In the genomic region with DNA sequence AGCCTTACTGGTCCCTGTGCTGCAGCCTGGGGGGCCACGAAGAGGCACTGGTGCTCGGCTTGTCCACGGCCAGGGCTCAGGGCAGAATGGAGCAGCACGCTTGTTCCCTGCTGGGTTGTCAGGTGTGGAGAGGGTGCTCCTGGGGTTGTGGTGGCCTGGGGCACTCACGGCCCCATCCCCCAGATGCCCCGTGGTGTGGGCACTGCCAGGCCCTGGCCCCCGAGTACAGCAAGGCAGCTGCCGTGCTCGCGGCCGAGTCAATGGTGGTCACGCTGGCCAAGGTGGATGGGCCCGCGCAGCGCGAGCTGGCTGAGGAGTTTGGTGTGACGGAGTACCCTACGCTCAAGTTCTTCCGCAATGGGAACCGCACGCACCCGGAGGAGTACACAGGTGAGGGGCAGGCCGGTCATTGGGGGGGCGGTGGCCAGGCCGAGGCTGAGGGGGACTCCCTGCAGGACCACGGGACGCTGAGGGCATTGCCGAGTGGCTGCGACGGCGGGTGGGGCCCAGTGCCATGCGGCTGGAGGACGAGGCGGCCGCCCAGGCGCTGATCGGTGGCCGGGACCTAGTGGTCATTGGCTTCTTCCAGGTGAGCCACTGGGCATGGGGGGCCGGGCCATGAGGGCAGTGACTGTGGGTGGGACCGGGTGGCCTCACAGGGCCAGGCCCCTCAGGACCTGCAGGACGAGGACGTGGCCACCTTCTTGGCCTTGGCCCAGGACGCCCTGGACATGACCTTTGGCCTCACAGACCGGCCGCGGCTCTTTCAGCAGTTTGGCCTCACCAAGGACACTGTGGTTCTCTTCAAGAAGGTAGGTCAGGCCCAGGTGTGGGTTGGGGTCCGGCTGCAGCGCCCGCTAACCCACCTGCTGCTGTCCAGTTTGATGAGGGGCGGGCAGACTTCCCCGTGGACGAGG, we compare ENCODE assay signal across 24 cellular contexts. TPM values are rescaled to one million over a fixed set of nuclear protein-coding genes. Genes with fewer than 3 reads are reported as not detected.
"Had no signal": no experiment of that assay in that cellular context is flagged by ENCODE, and none has a peak within 500 bp of the region (broad histone marks: within the 10 kb centered on the region; RNA-seq: fewer than 3 reads in every experiment).

No MANE protein-coding gene starts in this region.

- H3K4me3 ChIP-seq: cardiac muscle cell, heart right ventricle, thoracic aorta had no signal

- H3K4me3 Mint-ChIP-seq: activated CD4-positive, alpha-beta memory T cell treated with anti-CD3 and anti-CD28 coated beads, Interleukin-2, amount 10 ng/mL, durations not matched to agents 7 days and 5 days; activated naive CD4-positive, alpha-beta T cell treated with anti-CD3 and anti-CD28 coated beads, Interleukin-2, amount 10 ng/mL, durations not matched to agents 7 days and 5 days; dendritic cell treated with granulocyte-macrophage colony-stimulating factor and Interleukin-4, amounts not matched to agents 40 ng/mL and 50 ng/mL, for 4 days; memory B cell; nephron; stimulated activated memory B cell treated with anti-CD40 and anti-IgM and Interleukin-4, amounts not matched to agents 10 μg/mL and 1 μg/mL and 100 μg/mL, for 72 hours; T-helper 17 cell; type B pancreatic cell had no signal

- H3K9me3 ChIP-seq: heart right ventricle, thoracic aorta had no signal

- H3K27ac Mint-ChIP-seq: activated CD4-positive, alpha-beta memory T cell treated with anti-CD3 and anti-CD28 coated beads, Interleukin-2, amount 10 ng/mL, durations not matched to agents 7 days and 5 days; activated naive CD4-positive, alpha-beta T cell treated with anti-CD3 and anti-CD28 coated beads, Interleukin-2, amount 10 ng/mL, durations not matched to agents 7 days and 5 days; dendritic cell treated with granulocyte-macrophage colony-stimulating factor and Interleukin-4, amounts not matched to agents 40 ng/mL and 50 ng/mL, for 4 days; memory B cell; nephron; stimulated activated memory B cell treated with anti-CD40 and anti-IgM and Interleukin-4, amounts not matched to agents 10 μg/mL and 1 μg/mL and 100 μg/mL, for 72 hours; T-helper 17 cell; type B pancreatic cell had no signal

- H3K27me3 Mint-ChIP-seq: T-helper 17 cell had no signal

- H3K27ac ChIP-seq: cardiac muscle cell, heart right ventricle, thoracic aorta had no signal

- H3K9me3 Mint-ChIP-seq: activated CD4-positive, alpha-beta memory T cell treated with anti-CD3 and anti-CD28 coated beads, Interleukin-2, amount 10 ng/mL, durations not matched to agents 7 days and 5 days; activated naive CD4-positive, alpha-beta T cell treated with anti-CD3 and anti-CD28 coated beads, Interleukin-2, amount 10 ng/mL, durations not matched to agents 7 days and 5 days; memory B cell; nephron; stimulated activated memory B cell treated with anti-CD40 and anti-IgM and Interleukin-4, amounts not matched to agents 10 μg/mL and 1 μg/mL and 100 μg/mL, for 72 hours; type B pancreatic cell had no signal

- DNase-seq: activated CD4-positive, alpha-beta memory T cell treated with anti-CD3 and anti-CD28 coated beads, Interleukin-2, amount 10 ng/mL, durations not matched to agents 7 days and 5 days; activated CD4-positive, alpha-beta T cell treated with anti-CD3 and anti-CD28 coated beads for 48 hours; activated effector memory CD4-positive, alpha-beta T cell treated with anti-CD3 and anti-CD28 coated beads, Interleukin-2, amount 50 U/mL, for 16 hours; activated naive CD4-positive, alpha-beta T cell treated with anti-CD3 and anti-CD28 coated beads, Interleukin-2, amount 10 ng/mL, durations not matched to agents 7 days and 5 days; amygdala; effector CD4-positive, alpha-beta T cell; erythroblast; foreskin fibroblast; heart right ventricle; left colon; small intestine; stimulated activated CD4-positive, alpha-beta T cell treated with anti-CD3 and anti-CD28 coated beads, Interleukin-15, amount 100 ng/mL, for 24 hours; T-helper 17 cell had no signal

- ATAC-seq: heart right ventricle; left colon; sciatic nerve; stimulated activated memory B cell treated with anti-CD40 and anti-IgM and Interleukin-4, amounts not matched to agents 10 μg/mL and 1 μg/mL and 100 μg/mL, for 72 hours; T-helper 17 cell had no signal

- H3K4me1 Mint-ChIP-seq: activated CD4-positive, alpha-beta memory T cell treated with anti-CD3 and anti-CD28 coated beads, Interleukin-2, amount 10 ng/mL, durations not matched to agents 7 days and 5 days; activated naive CD4-positive, alpha-beta T cell treated with anti-CD3 and anti-CD28 coated beads, Interleukin-2, amount 10 ng/mL, durations not matched to agents 7 days and 5 days; memory B cell; nephron had no signal

RNA-seq across cellular contexts. Expression of a gene that starts 1.5 kb away (rescaled TPM):
- total RNA-seq: activated CD4-positive, alpha-beta memory T cell treated with anti-CD3 and anti-CD28 coated beads, Interleukin-2, amount 10 ng/mL, durations not matched to agents 7 days and 5 days; mononuclear cell had no signal

RNA-seq across cellular contexts. Expression of a gene that starts 4.1 kb away (rescaled TPM):
- total RNA-seq: activated CD4-positive, alpha-beta memory T cell treated with anti-CD3 and anti-CD28 coated beads, Interleukin-2, amount 10 ng/mL, durations not matched to agents 7 days and 5 days; lower leg skin; mononuclear cell; T-helper 17 cell; thoracic aorta had no signal

RNA-seq across cellular contexts. Expression of a gene that starts 8.7 kb away (rescaled TPM):
- total RNA-seq: mononuclear cell, T-helper 17 cell had no signal
- polyA plus RNA-seq: keratinocyte had no signal
